23 cellular contexts compared by ENCODE assay signal in genomic region chr2:74706741-74707140, GRCh38. TPM values are rescaled to one million over a fixed set of nuclear protein-coding genes. Genes with fewer than 3 reads are reported as not detected.
"Had no signal": no experiment of that assay in that cellular context is flagged by ENCODE, and none has a peak within 500 bp of the region (broad histone marks: within the 10 kb centered on the region; RNA-seq: fewer than 3 reads in every experiment).

No MANE protein-coding gene starts in this region.

- DNase-seq: IMR-90, Karpas-422, KG1, MG63, NCI-H1092, NCI-H1105 treated with DMSO at 0.1 percent for 48 hours, NCI-H1417 treated with DMSO at 0.1 percent for 48 hours, NCI-H146, NCI-H187, NCI-H2029, NCI-H2081 treated with DMSO at 0.1 percent for 48 hours, NCI-H2171 treated with DMSO at 0.1 percent for 48 hours, NCI-H345, NCI-H446 treated with DMSO at 0.1 percent for 48 hours, NCI-H510A treated with DMSO at 0.1 percent for 48 hours, NCI-H526, Right ventricle myocardium superior, RPMI8226, SIG-M5 had no signal

- H3K4me1 ChIP-seq: SJSA1 had no signal

- H3K4me3 ChIP-seq: MG63, SJSA1, SK-N-MC had no signal

- FAIRE-seq: HepG2, RCC 7860 had no signal

- ATAC-seq: HepG2 had no signal

- H3K36me3 ChIP-seq: MG63, SJSA1 had no signal

RNA-seq across cellular contexts. Expression of gene M1AP, which starts 58.6 kb away (rescaled TPM):
- total RNA-seq: HepG2, IMR-90, Right ventricle myocardium superior, SJSA1 had no signal
